ENCODE assay signal across 25 cellular contexts in genomic region chr1:30354410-30354809, GRCh38.
A peak's percentile ranks its signal among the peaks of the same experiment; 100 is the strongest.
DNase-seq lines count a peak whose midpoint lies in the region; ATAC-seq and TF ChIP-seq lines count a peak whose summit lies in the region.
"Had no signal": no experiment of that assay in that cellular context is flagged by ENCODE, and none has a peak within 500 bp of the region (broad histone marks: within the 10 kb centered on the region; RNA-seq: fewer than 3 reads in every experiment).

No MANE protein-coding gene starts in this region.

- TF ChIP-seq CTCF in HCT116 (IDR thresholded peaks at IDR 0.05 in 2 of 3, conservative IDR thresholded peaks at IDR 0.05 in 1 of 3; ENCODE audit: borderline replicate concordance in 1 of 3, insufficient read depth in 1 of 3, low read depth in 2 of 3, low read length in 2 of 3) (peak; percentile 18 to 68 (median 52); a peak in 5 of 6 replicates), chondrocyte (IDR thresholded peaks at IDR 0.05) (no peak), endodermal cell (conservative IDR thresholded peaks at IDR 0.05) (no peak)

- CTCF ChIA-PET in activated CD8-positive, alpha-beta memory T cell treated with anti-CD3 and anti-CD28 coated beads, Interleukin-2, amount 10 ng/mL, durations not matched to agents 7 days and 5 days (lab: Charles Lee) = no interaction called here
- CTCF ChIA-PET in HCT116 (lab: Charles Lee) = interaction anchor here (0.6 to 2.8 kb wide), 13 partner anchors 8 to 425 kb away, joined by 3 to 54 read pairs (median 4); no protein-coding TSS in a partner anchor

- H3K9ac ChIP-seq in HCT116 (ENCODE audit: low read length) (no peak overlapping the region), endodermal cell (ENCODE audit: extremely low read depth, low read length, poor library complexity, severe bottlenecking) (no peak overlapping the region)
- H3K9ac ChIP-seq: BLaER1 had no signal

- H3K4me3 ChIP-seq in HCT116 (replicated peaks in 1 of 2; ENCODE audit: low read depth in 1 of 2, low read length in 2 of 2) (no peak overlapping the region), endodermal cell (ENCODE audit: low read length) (no peak overlapping the region)
- H3K4me3 ChIP-seq: BLaER1, GM12878 had no signal

- H3K9me3 ChIP-seq in HCT116 (ENCODE audit: control insufficient read depth in 1 of 2, insufficient read depth in 1 of 2, low read depth in 1 of 2, low read length in 2 of 2) = no peaks in the 10 kb centered on the region
- H3K9me3 ChIP-seq in endodermal cell (ENCODE audit: control insufficient read depth, low read length) = no peaks in the 10 kb centered on the region
- H3K9me3 ChIP-seq: BE2C, BLaER1 had no signal

- H3K9me2 ChIP-seq in HCT116 (ENCODE audit: insufficient read depth) = no peaks in the 10 kb centered on the region

- no peak overlapping the region for H3K4me3 Mint-ChIP-seq in activated CD8-positive, alpha-beta memory T cell treated with anti-CD3 and anti-CD28 coated beads, Interleukin-2, amount 10 ng/mL, durations not matched to agents 7 days and 5 days
- H3K4me3 Mint-ChIP-seq in chondrocyte (ENCODE audit: unreplicated experiment) (no peak overlapping the region), endodermal cell (no peak overlapping the region)
- H3K4me3 Mint-ChIP-seq: CD14-positive monocyte; CD4-positive, alpha-beta memory T cell; CD4-positive, CD25-positive, alpha-beta regulatory T cell; CD8-positive, alpha-beta memory T cell had no signal

- TF ChIP-seq POLR2A in HCT116 (IDR thresholded peaks at IDR 0.05; ENCODE audit: borderline replicate concordance, extremely low read depth, insufficient read depth, insufficient read length) = no peak

- H3K27ac Mint-ChIP-seq in activated CD8-positive, alpha-beta memory T cell treated with anti-CD3 and anti-CD28 coated beads, Interleukin-2, amount 10 ng/mL, durations not matched to agents 7 days and 5 days = no peak overlapping the region
- H3K27ac Mint-ChIP-seq in chondrocyte (ENCODE audit: unreplicated experiment) (no peak overlapping the region), endodermal cell (no peak overlapping the region)
- H3K27ac Mint-ChIP-seq: CD4-positive, alpha-beta memory T cell; CD4-positive, CD25-positive, alpha-beta regulatory T cell; CD8-positive, alpha-beta memory T cell had no signal

- no peaks in the 10 kb centered on the region for H4K20me1 ChIP-seq in HCT116 (ENCODE audit: insufficient read depth)
- H4K20me1 ChIP-seq: BLaER1 had no signal

- H3K27me3 Mint-ChIP-seq in activated CD8-positive, alpha-beta memory T cell treated with anti-CD3 and anti-CD28 coated beads, Interleukin-2, amount 10 ng/mL, durations not matched to agents 7 days and 5 days = peaks cover 23% of the 10 kb centered on the region
- H3K27me3 Mint-ChIP-seq in chondrocyte (ENCODE audit: low read depth) = peaks cover 33% of the 10 kb centered on the region
- no peaks in the 10 kb centered on the region for H3K27me3 Mint-ChIP-seq in endodermal cell (ENCODE audit: insufficient read depth)

- no peaks in the 10 kb centered on the region for H3K36me3 Mint-ChIP-seq in activated CD8-positive, alpha-beta memory T cell treated with anti-CD3 and anti-CD28 coated beads, Interleukin-2, amount 10 ng/mL, durations not matched to agents 7 days and 5 days
- H3K36me3 Mint-ChIP-seq in chondrocyte (ENCODE audit: low read depth) = no peaks in the 10 kb centered on the region
- no peaks in the 10 kb centered on the region for H3K36me3 Mint-ChIP-seq in endodermal cell (ENCODE audit: low read depth)
- H3K36me3 Mint-ChIP-seq: CD14-positive monocyte; CD4-positive, alpha-beta memory T cell; CD4-positive, CD25-positive, alpha-beta regulatory T cell; CD8-positive, alpha-beta memory T cell had no signal

- H3K4me2 ChIP-seq in HCT116 (ENCODE audit: low read length) = no peak overlapping the region
- H3K4me2 ChIP-seq: BLaER1 had no signal

- H3K36me3 ChIP-seq in HCT116 (ENCODE audit: control insufficient read depth in 1 of 2, insufficient read depth in 2 of 2, low read length in 2 of 2) (no peaks in the 10 kb centered on the region), endodermal cell (ENCODE audit: control insufficient read depth, insufficient read depth, low read length) (no peaks in the 10 kb centered on the region)
- H3K36me3 ChIP-seq: BE2C, BLaER1 had no signal

- no peak for ATAC-seq in activated CD8-positive, alpha-beta memory T cell treated with anti-CD3 and anti-CD28 coated beads, Interleukin-2, amount 10 ng/mL, durations not matched to agents 7 days and 5 days
- ATAC-seq in HCT116 = peak; percentile 86
- ATAC-seq: GM12878 had no signal

- TF ChIP-seq RAD21 in HCT116 (IDR thresholded peaks at IDR 0.05; ENCODE audit: low read depth) = peak; percentile 18; the same call in 1 of the 2 replicates

- intact Hi-C loops in HCT116 (cut with micrococcal nuclease) = loop anchor here (5.0 kb wide), 1 partner anchor 1117 kb away; the partner anchor contains the start of gene PTPRU

- POLR2A ChIA-PET in HCT116 (lab: Charles Lee) = no interaction called here

- H3K4me1 ChIP-seq in HCT116 (ENCODE audit: control insufficient read depth in 1 of 2, insufficient read depth in 2 of 2, low read length in 2 of 2) (no peaks in the 10 kb centered on the region), endodermal cell (ENCODE audit: control insufficient read depth, insufficient read depth, low read length) (peaks cover 7% of the 10 kb centered on the region)
- H3K4me1 ChIP-seq: BE2C had no signal

- 52% methylated on average over 1 of the region's 1 CpG; no CpG with 5 or more reads in 1 of the 2 experiments for WGBS in endodermal cell (ENCODE audit: insufficient coverage in 1 of 2, insufficient read length in 1 of 2), 2 experiments

- H3K27me3 ChIP-seq in HCT116 (ENCODE audit: insufficient read depth, low read length) (peaks cover 17% of the 10 kb centered on the region), endodermal cell (ENCODE audit: control insufficient read depth, insufficient read depth, low read length, poor library complexity, severe bottlenecking) (no peaks in the 10 kb centered on the region)
- H3K27me3 ChIP-seq: BE2C, BLaER1 had no signal

- H3K9me3 Mint-ChIP-seq in activated CD8-positive, alpha-beta memory T cell treated with anti-CD3 and anti-CD28 coated beads, Interleukin-2, amount 10 ng/mL, durations not matched to agents 7 days and 5 days (ENCODE audit: low read depth) = no peaks in the 10 kb centered on the region
- H3K9me3 Mint-ChIP-seq in chondrocyte (ENCODE audit: low read depth) (no peaks in the 10 kb centered on the region), endodermal cell (peaks cover under 1% of the 10 kb centered on the region)

- no peaks in the 10 kb centered on the region for H3K79me2 ChIP-seq in HCT116 (ENCODE audit: insufficient read depth, low read length)

- H2AFZ ChIP-seq in HCT116 (ENCODE audit: low read depth, low read length, poor library complexity, severe bottlenecking) = no peak overlapping the region

- peak; percentile 19 for DNase-seq in activated CD8-positive, alpha-beta memory T cell treated with anti-CD3 and anti-CD28 coated beads, Interleukin-2, amount 10 ng/mL, durations not matched to agents 7 days and 5 days
- no peak for DNase-seq in activated CD8-positive, alpha-beta memory T cell treated with anti-CD3 and anti-CD28 coated beads, Interleukin-2, amount 50 U/mL, for 48 hours
- DNase-seq in HCT116 (ENCODE audit: low read depth, low spot score) (no peak), chondrocyte (ENCODE audit: low spot score) (peak; percentile 20), endodermal cell (peak; percentile 40), NCI-H2196 (lab: John Stamatoyannopoulos, UW; ENCODE audit: unreplicated experiment) (no peak), NCI-H1436 (lab: John Stamatoyannopoulos, UW) (no peak)
- DNase-seq: 8988T; ACHN; BE2C; C1 segment of cervical spinal cord; CD4-positive, alpha-beta memory T cell; CD4-positive, CD25-positive, alpha-beta regulatory T cell; CD8-positive, alpha-beta memory T cell; COR-L47; DMS 273 treated with DMSO at 0.1 percent for 48 hours; DMS153; DMS53; DMS79; DND-41; EL; GDM1 had no signal

- H3K27ac ChIP-seq in HCT116 (ENCODE audit: low read depth, low read length) = no peak overlapping the region
- no peak overlapping the region for H3K27ac ChIP-seq in endodermal cell (ENCODE audit: low read depth, low read length)
- H3K27ac ChIP-seq: BLaER1 had no signal

- H3K4me1 Mint-ChIP-seq in activated CD8-positive, alpha-beta memory T cell treated with anti-CD3 and anti-CD28 coated beads, Interleukin-2, amount 10 ng/mL, durations not matched to agents 7 days and 5 days = no peaks in the 10 kb centered on the region
- H3K4me1 Mint-ChIP-seq in chondrocyte (ENCODE audit: low read depth) (no peaks in the 10 kb centered on the region), endodermal cell (peaks cover 20% of the 10 kb centered on the region)
- H3K4me1 Mint-ChIP-seq: CD14-positive monocyte; CD4-positive, alpha-beta memory T cell; CD4-positive, CD25-positive, alpha-beta regulatory T cell; CD8-positive, alpha-beta memory T cell had no signal

- no TSS peak for BruUV-seq in HCT116 (replicated peaks; lab: Mats Ljungman, UMichigan)

- RAD21 ChIA-PET in HCT116 (lab: Charles Lee; ENCODE audit: low non-redundant PET in 1 of 2, low total read pairs in 2 of 2, uncharacterized antibody in 2 of 2, unreplicated experiment in 2 of 2) = interaction anchor here in 1 of 2 experiments (1.0 kb wide), 1 partner anchor 353 kb away, joined by 3 read pairs; no protein-coding TSS in a partner anchor

TF ChIP-seq in HCT116, 20 proteins besides CTCF, POLR2A, EP300 and RAD21:
- no peak for TF ChIP-seq CBX3 (IDR thresholded peaks at IDR 0.05; ENCODE audit: low read depth)
- TF ChIP-seq, protein P1, sequence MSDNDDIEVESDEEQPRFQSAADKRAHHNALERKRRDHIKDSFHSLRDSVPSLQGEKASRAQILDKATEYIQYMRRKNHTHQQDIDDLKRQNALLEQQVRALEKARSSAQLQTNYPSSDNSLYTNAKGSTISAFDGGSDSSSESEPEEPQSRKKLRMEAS (IDR thresholded peaks at IDR 0.05) = no peak

Comparison
In these comparisons a context has a peak if more than half of its experiments do, and no peak if none do; other contexts are left out.
1. DNase-seq: peak in activated CD8-positive, alpha-beta memory T cell treated with anti-CD3 and anti-CD28 coated beads, Interleukin-2, amount 10 ng/mL, durations not matched to agents 7 days and 5 days (single experiment), chondrocyte (single experiment) and endodermal cell (single experiment); none in activated CD8-positive, alpha-beta memory T cell treated with anti-CD3 and anti-CD28 coated beads, Interleukin-2, amount 50 U/mL, for 48 hours (single experiment), HCT116 (single experiment), NCI-H2196 (single experiment) and NCI-H1436 (single experiment).
2. CTCF ChIP-seq: peak in HCT116 (3 of 3); none in chondrocyte (single experiment) and endodermal cell (single experiment).